In genomic region chr7:28179081-28180030, GRCh38 we compare ENCODE assay signal across 8 cellular contexts. TPM values are rescaled to one million over a fixed set of nuclear protein-coding genes. Genes with fewer than 3 reads are reported as not detected.
DNase-seq lines count a peak whose midpoint lies in the region; ATAC-seq, FAIRE-seq and TF ChIP-seq lines count a peak whose summit lies in the region.

No MANE protein-coding gene starts in this region.

- no peak for FAIRE-seq in GM12878 (lab: Jason Lieb, UNC)

- H4K20me1 ChIP-seq in GM23248 (ENCODE audit: insufficient read depth) (no peaks in the 10 kb centered on the region), GM12878 (ENCODE audit: control insufficient read depth, insufficient read depth) (no peaks in the 10 kb centered on the region)

- in situ Hi-C loops in GM23248 (cut with MboI) (no loop called here), GM12878 (cut with MboI) (no loop called here)

- CTCF ChIA-PET in GM12878 (lab: Yijun Ruan, JAX): no interaction called here

- no peak for TF ChIP-seq POLR2A in GM12878 (IDR thresholded peaks at IDR 0.05; ENCODE audit: low read depth, low read length)

- peak; percentile 75 for ATAC-seq in GM12878

- H3K9me2 ChIP-seq in GM23248 (ENCODE audit: insufficient read depth): no peaks in the 10 kb centered on the region

- H2AFZ ChIP-seq in GM23248: peak overlapping the region; percentile 65
- no peak overlapping the region for H2AFZ ChIP-seq in GM12878 (ENCODE audit: control insufficient read depth, low read depth, low read length)

- H3K4me3 ChIP-seq in GM23248 (peak overlapping the region; percentile 74), GM12878 (no peak overlapping the region), iPS-18a (ENCODE audit: low read length) (peak overlapping the region; percentile 57), skeletal muscle satellite cell (ENCODE audit: low read length) (peak overlapping the region; percentile 83)

- POLR2A ChIA-PET in GM12878 (lab: Charles Lee): no interaction called here

- no peak for TF ChIP-seq RAD21 in GM12878 (IDR thresholded peaks at IDR 0.05; ENCODE audit: insufficient read depth, low read depth, low read length)

- TF ChIP-seq EP300 in GM12878 (IDR thresholded peaks at IDR 0.05; ENCODE audit: borderline replicate concordance in 1 of 2, control insufficient read depth in 1 of 2, low read depth in 2 of 2, low read length in 2 of 2): no peak

- BruUV-seq in GM12878 (replicated peaks; lab: Mats Ljungman, UMichigan): no TSS peak

- H3K79me2 ChIP-seq in GM23248 (ENCODE audit: insufficient read depth): peaks cover 48% of the 10 kb centered on the region
- H3K79me2 ChIP-seq in GM12878 (ENCODE audit: control insufficient read depth, insufficient read depth, low read length): no peaks in the 10 kb centered on the region

- RAD21 ChIA-PET in GM12878 (lab: Charles Lee; ENCODE audit: unreplicated experiment): no interaction called here

- H3K36me3 ChIP-seq in GM23248 (ENCODE audit: low read depth) (no peaks in the 10 kb centered on the region), GM12878 (ENCODE audit: control insufficient read depth in 2 of 2, insufficient read depth in 2 of 2, low read length in 1 of 2) (no peaks in the 10 kb centered on the region), iPS-18a (ENCODE audit: control insufficient read depth, low read depth, low read length) (no peaks in the 10 kb centered on the region), skeletal muscle satellite cell (ENCODE audit: insufficient read depth, low read length) (no peaks in the 10 kb centered on the region)

- H3K27ac ChIP-seq in GM23248 (peak overlapping the region; percentile 47), GM12878 (ENCODE audit: control insufficient read depth, insufficient read depth) (no peak overlapping the region), iPS-18a (ENCODE audit: low read length) (no peak overlapping the region)

- H3K4me2 ChIP-seq in GM23248 (ENCODE audit: unreplicated experiment): peak overlapping the region; percentile 90
- H3K4me2 ChIP-seq in GM12878 (ENCODE audit: control insufficient read depth, insufficient read depth): peak overlapping the region; percentile 22
- H3K4me2 ChIP-seq in skeletal muscle satellite cell (ENCODE audit: low read length): peak overlapping the region; percentile 97

- H3K27me3 ChIP-seq in GM23248 (replicated peaks; ENCODE audit: insufficient read depth): no peaks in the 10 kb centered on the region
- H3K27me3 ChIP-seq in GM12878 (replicated peaks in 1 of 2; ENCODE audit: control insufficient read depth in 2 of 2, insufficient read depth in 2 of 2, low read length in 1 of 2): peaks cover 2 to 4% of the 10 kb centered on the region in 2 experiments; a peak in 3 of 4 replicates
- peaks cover 25% of the 10 kb centered on the region for H3K27me3 ChIP-seq in iPS-18a (ENCODE audit: control insufficient read depth, insufficient read depth, low read length)
- no peaks in the 10 kb centered on the region for H3K27me3 ChIP-seq in skeletal muscle satellite cell (ENCODE audit: control insufficient read depth, insufficient read depth, low read length)

- DNase-seq in Daoy (ENCODE audit: low read depth): peak; percentile 89
- DNase-seq in GM23248: peak; percentile 84
- peak; percentile 68 for DNase-seq in LoVo (ENCODE audit: low spot score)
- DNase-seq in T-helper 9 cell: peak; percentile 70
- DNase-seq in GM12878 (ENCODE audit: low read depth, low spot score): no peak
- DNase-seq in inferior parietal cortex (ENCODE audit: extremely low spot score): no peak

- WGBS in GM23248 (ENCODE audit: low coverage in 1 of 2, low lambda C conversion rate in 2 of 2, missing lambda C conversion rate in 2 of 2), 2 experiments: 1% methylated on average over 26 to 48 of the region's 97 CpGs
- WGBS in GM12878 (ENCODE audit: insufficient coverage, insufficient replicate concordance, low lambda C conversion rate, missing lambda C conversion rate): 14% methylated on average over 44 of the region's 97 CpGs

- H3K4me1 ChIP-seq in GM23248 (ENCODE audit: insufficient read depth) (peaks cover 43% of the 10 kb centered on the region), GM12878 (ENCODE audit: control insufficient read depth, insufficient read depth, low read length) (peaks cover 5% of the 10 kb centered on the region; the same call in 1 of the 2 replicates), iPS-18a (ENCODE audit: control insufficient read depth, low read depth, low read length) (peaks cover 10% of the 10 kb centered on the region), skeletal muscle satellite cell (ENCODE audit: control insufficient read depth, insufficient read depth, low read length) (peaks cover 25% of the 10 kb centered on the region)

- H3K9me3 ChIP-seq in GM23248 (ENCODE audit: low read depth) (no peaks in the 10 kb centered on the region), GM12878 (replicated peaks; ENCODE audit: control insufficient read depth, insufficient read depth, low read length) (no peaks in the 10 kb centered on the region), iPS-18a (ENCODE audit: control insufficient read depth, low read depth, low read length) (no peaks in the 10 kb centered on the region), skeletal muscle satellite cell (replicated peaks; ENCODE audit: low read length) (no peaks in the 10 kb centered on the region)

- intact Hi-C loops in GM12878 (cut with micrococcal nuclease; ENCODE audit: unreplicated experiment): no loop called here

- H3K9ac ChIP-seq in GM23248 (peak overlapping the region; percentile 76), GM12878 (ENCODE audit: control insufficient read depth, insufficient read depth, low read length) (no peak overlapping the region), iPS-18a (ENCODE audit: low read length) (no peak overlapping the region), skeletal muscle satellite cell (ENCODE audit: low read depth, low read length) (peak overlapping the region; percentile 84)

- peaks cover 23% of the 10 kb centered on the region for H3F3A ChIP-seq in GM23248 (ENCODE audit: insufficient read depth)

- no peak for TF ChIP-seq CTCF in GM12878 (IDR thresholded peaks at IDR 0.05 in 2 of 3, conservative IDR thresholded peaks at IDR 0.05 in 1 of 3; ENCODE audit: control insufficient read depth in 2 of 3, extremely low read depth in 1 of 3, insufficient read depth in 1 of 3, low read depth in 3 of 3, low read length in 3 of 3)

- SMC1A ChIA-PET in GM12878 (lab: Charles Lee; ENCODE audit: uncharacterized antibody, unreplicated experiment): no interaction called here

TF ChIP-seq in GM12878, 131 proteins besides CTCF, POLR2A, EP300 and RAD21 (continues in another document):
- TF ChIP-seq YY1 (IDR thresholded peaks at IDR 0.05; ENCODE audit: low read depth, low read length) (peak; percentile 42; the same call in 1 of the 2 replicates), HDGF (IDR thresholded peaks at IDR 0.05) (no peak), PRDM15 (CRISPR knock-in tag; IDR thresholded peaks at IDR 0.05) (no peak), EGR1 (IDR thresholded peaks at IDR 0.05; ENCODE audit: borderline replicate concordance in 1 of 2, low read depth in 2 of 2, low read length in 2 of 2) (0 out of 3 replicates have a peak, but pooled peaks of 1 of the 2 experiments have one; percentile 8)

RNA-seq across cellular contexts. Expression of gene JAZF1, which starts 1.2 kb away (rescaled TPM):
- total RNA-seq in Daoy (2014; rRNA removed; shearing (Covaris generic)): 6.1 and 6.9 TPM in 2 replicates
- 11.8 and 13.8 TPM in 2 replicates for total RNA-seq in GM23248 (2014; rRNA removed; shearing (Covaris generic))
- polyA plus RNA-seq in GM23248 (2016; fragmentation: Nextera tagmentation; extraction: Ambion mirVana) (19.6 and 19.8 TPM in 2 replicates), GM12878 (2011; rRNA removed) (0.19 TPM in 2 replicates), GM12878 (2014; fragmentation: Illumina TruSeq; extraction: Trizol) (0.15 and 0.32 TPM in 2 replicates), GM12878 (2014; fragmentation: Nextera tagmentation; extraction: Ambion mirVana) (under 1 TPM in 1 of 2 experiments, not detected in 1; 0.04 TPM), GM12878 (2014; rRNA removed) (not detected in 2 replicates), GM12878 (2016; fragmentation: Nextera tagmentation; extraction: Ambion mirVana) (under 1 TPM; 0.13 to 0.29 TPM)
- total RNA-seq in GM12878 (2013; cell fraction: nucleolus; rRNA removed): 0.42 and 0.61 TPM in 2 replicates
- total RNA-seq in GM12878 (2014; rRNA removed) (not detected in 2 replicates), GM12878 (2014; rRNA removed; fragmentation: Illumina TruSeq; extraction: Trizol) (0.04 and 0.05 TPM in 2 replicates), GM12878 (2021) (0.24 and 0.82 TPM in 2 replicates)
- polyA plus RNA-seq in GM12878 (2011; ENCODE audit: low read depth): not detected
- polyA plus RNA-seq in GM12878 (2011; cell fraction: cytosol; rRNA removed): 0.07 and 0.10 TPM in 2 replicates
- polyA plus RNA-seq in GM12878 (2011; cell fraction: nucleus; rRNA removed): 0.09 and 0.10 TPM in 2 replicates
- polyA plus RNA-seq in GM12878 (2012): 0.14 and 0.28 TPM in 2 replicates
- 0.05 TPM in 1 of 2 replicates, not detected in the other for polyA minus RNA-seq in GM12878 (2011; rRNA and poly(A)+ RNA removed)
- polyA minus RNA-seq in GM12878 (2011; cell fraction: cytosol; rRNA and poly(A)+ RNA removed): not detected in 2 replicates
- 0.12 and 0.19 TPM in 2 replicates for polyA minus RNA-seq in GM12878 (2011; cell fraction: nucleus; rRNA and poly(A)+ RNA removed)
- total RNA-seq in skeletal muscle satellite cell (2012; rRNA removed): 5.0 and 7.1 TPM in 2 replicates

Comparison
In these comparisons a context has a peak if more than half of its experiments do, and no peak if none do; other contexts are left out.
1. DNase-seq: peak in Daoy (single experiment), GM23248 (single experiment), LoVo (single experiment) and T-helper 9 cell (single experiment); none in GM12878 (single experiment) and inferior parietal cortex (single experiment).
2. H3K4me2 ChIP-seq: peak in every context shown above with its lines; median percentile 97 in skeletal muscle satellite cell; 90 in GM23248; 22 in GM12878.
3. H3K9ac ChIP-seq: peak in GM23248 (single experiment) and skeletal muscle satellite cell (single experiment); none in GM12878 (single experiment) and iPS-18a (single experiment).